Comparison of ENCODE assay signal across 1 cellular context in the genomic region with DNA sequence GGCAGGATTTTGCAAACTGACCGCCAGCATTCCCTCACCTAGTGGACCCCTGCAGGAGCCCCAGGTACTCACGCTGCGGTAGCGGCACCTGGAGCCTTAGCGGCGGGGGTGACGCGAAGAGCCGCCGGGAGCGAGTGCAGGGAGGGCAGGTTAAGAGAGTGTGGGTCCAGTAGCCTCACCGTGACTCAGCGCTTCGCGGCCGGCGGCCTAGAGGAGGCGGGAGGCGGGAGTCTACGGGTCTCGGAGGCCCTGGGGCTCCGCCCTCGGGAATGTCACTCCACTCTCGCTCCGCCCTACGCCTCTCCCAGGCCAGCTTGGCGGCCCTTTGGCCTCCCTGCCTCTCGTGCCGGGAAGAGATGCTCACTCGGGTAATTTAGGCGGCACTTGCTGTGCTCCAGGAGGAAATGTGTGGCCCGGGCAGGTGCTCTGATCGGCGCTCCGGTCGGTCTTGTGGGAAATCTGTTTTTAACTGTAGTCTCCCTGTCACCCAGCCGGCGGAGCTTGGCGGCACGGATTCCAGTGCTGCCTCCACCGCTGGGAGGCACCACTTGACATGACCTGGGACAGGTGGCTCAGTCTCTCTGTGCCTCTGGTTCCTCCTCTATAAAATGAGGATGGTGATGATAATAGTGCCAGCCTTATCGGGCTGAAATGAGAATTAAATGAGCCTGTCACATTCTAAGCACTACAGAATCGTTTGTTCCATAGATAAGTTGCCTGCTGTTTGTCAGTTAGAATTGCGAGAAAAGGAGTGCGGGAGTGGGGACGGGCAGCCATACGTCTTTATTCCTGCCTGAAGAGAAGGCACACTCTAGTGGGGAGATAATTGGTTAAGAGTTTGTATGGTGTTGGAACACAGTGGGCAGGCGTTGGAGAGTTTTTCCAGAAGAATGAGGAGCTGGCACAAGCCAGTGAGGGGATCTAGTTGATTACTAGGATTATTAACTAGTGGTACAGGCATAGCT.
A peak's percentile ranks its signal among the peaks of the same experiment; 100 is the strongest.
TF ChIP-seq lines count a peak whose summit lies in the region.

A gene (minus strand): TSS at position 216 of the 965 bp plus-strand sequence. CDS start 2,076 bp downstream, outside the sequence.

TF ChIP-seq in HepG2, 621 proteins besides CTCF, POLR2A, EP300 and RAD21 (continued from another document and continues in another):
- TF ChIP-seq, protein P1, sequence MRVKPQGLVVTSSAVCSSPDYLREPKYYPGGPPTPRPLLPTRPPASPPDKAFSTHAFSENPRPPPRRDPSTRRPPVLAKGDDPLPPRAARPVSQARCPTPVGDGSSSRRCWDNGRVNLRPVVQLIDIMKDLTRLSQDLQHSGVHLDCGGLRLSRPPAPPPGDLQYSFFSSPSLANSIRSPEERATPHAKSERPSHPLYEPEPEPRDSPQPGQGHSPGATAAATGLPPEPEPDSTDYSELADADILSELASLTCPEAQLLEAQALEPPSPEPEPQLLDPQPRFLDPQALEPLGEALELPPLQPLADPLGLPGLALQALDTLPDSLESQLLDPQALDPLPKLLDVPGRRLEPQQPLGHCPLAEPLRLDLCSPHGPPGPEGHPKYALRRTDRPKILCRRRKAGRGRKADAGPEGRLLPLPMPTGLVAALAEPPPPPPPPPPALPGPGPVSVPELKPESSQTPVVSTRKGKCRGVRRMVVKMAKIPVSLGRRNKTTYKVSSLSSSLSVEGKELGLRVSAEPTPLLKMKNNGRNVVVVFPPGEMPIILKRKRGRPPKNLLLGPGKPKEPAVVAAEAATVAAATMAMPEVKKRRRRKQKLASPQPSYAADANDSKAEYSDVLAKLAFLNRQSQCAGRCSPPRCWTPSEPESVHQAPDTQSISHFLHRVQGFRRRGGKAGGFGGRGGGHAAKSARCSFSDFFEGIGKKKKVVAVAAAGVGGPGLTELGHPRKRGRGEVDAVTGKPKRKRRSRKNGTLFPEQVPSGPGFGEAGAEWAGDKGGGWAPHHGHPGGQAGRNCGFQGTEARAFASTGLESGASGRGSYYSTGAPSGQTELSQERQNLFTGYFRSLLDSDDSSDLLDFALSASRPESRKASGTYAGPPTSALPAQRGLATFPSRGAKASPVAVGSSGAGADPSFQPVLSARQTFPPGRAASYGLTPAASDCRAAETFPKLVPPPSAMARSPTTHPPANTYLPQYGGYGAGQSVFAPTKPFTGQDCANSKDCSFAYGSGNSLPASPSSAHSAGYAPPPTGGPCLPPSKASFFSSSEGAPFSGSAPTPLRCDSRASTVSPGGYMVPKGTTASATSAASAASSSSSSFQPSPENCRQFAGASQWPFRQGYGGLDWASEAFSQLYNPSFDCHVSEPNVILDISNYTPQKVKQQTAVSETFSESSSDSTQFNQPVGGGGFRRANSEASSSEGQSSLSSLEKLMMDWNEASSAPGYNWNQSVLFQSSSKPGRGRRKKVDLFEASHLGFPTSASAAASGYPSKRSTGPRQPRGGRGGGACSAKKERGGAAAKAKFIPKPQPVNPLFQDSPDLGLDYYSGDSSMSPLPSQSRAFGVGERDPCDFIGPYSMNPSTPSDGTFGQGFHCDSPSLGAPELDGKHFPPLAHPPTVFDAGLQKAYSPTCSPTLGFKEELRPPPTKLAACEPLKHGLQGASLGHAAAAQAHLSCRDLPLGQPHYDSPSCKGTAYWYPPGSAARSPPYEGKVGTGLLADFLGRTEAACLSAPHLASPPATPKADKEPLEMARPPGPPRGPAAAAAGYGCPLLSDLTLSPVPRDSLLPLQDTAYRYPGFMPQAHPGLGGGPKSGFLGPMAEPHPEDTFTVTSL (CRISPR knock-in tag; IDR thresholded peaks at IDR 0.05; ENCODE audit: borderline replicate concordance), result no peak
- TF ChIP-seq ZNF746 (CRISPR knock-in tag; IDR thresholded peaks at IDR 0.05) (no peak), PLRG1 (conservative IDR thresholded peaks at IDR 0.05) (no peak), ZNF329 (CRISPR knock-in tag; IDR thresholded peaks at IDR 0.05; ENCODE audit: low read depth) (no peak), SRSF9 (IDR thresholded peaks at IDR 0.05; ENCODE audit: borderline replicate concordance, insufficient read depth, low read depth, low read length, poor library complexity, severe bottlenecking) (no peak), ZNF530 (CRISPR knock-in tag; IDR thresholded peaks at IDR 0.05; ENCODE audit: low read depth) (no peak), ZNF672 (CRISPR knock-in tag; IDR thresholded peaks at IDR 0.05) (no peak), HOXA5 (CRISPR knock-in tag; IDR thresholded peaks at IDR 0.05) (no peak), ZNF572 (CRISPR knock-in tag; IDR thresholded peaks at IDR 0.05) (no peak), ZNF660 (CRISPR knock-in tag; IDR thresholded peaks at IDR 0.05; ENCODE audit: borderline replicate concordance, low read depth) (no peak), ZNF232 (CRISPR knock-in tag; IDR thresholded peaks at IDR 0.05; ENCODE audit: borderline replicate concordance) (no peak), MLLT10 (CRISPR knock-in tag; IDR thresholded peaks at IDR 0.05) (no peak), CCDC6 (CRISPR knock-in tag; IDR thresholded peaks at IDR 0.05) (no peak), ZBTB7B (CRISPR knock-in tag; IDR thresholded peaks at IDR 0.05) (no peak), DNMT1 (CRISPR knock-in tag; IDR thresholded peaks at IDR 0.05) (no peak), PHF20 (CRISPR knock-in tag; IDR thresholded peaks at IDR 0.05) (no peak), SALL1 (CRISPR knock-in tag; IDR thresholded peaks at IDR 0.05) (peak; percentile 26; the same call in 1 of the 2 replicates), NONO (IDR thresholded peaks at IDR 0.05) (no peak), NONO (CRISPR knock-in tag; conservative IDR thresholded peaks at IDR 0.05) (no peak)
- TF ChIP-seq, protein P2, sequence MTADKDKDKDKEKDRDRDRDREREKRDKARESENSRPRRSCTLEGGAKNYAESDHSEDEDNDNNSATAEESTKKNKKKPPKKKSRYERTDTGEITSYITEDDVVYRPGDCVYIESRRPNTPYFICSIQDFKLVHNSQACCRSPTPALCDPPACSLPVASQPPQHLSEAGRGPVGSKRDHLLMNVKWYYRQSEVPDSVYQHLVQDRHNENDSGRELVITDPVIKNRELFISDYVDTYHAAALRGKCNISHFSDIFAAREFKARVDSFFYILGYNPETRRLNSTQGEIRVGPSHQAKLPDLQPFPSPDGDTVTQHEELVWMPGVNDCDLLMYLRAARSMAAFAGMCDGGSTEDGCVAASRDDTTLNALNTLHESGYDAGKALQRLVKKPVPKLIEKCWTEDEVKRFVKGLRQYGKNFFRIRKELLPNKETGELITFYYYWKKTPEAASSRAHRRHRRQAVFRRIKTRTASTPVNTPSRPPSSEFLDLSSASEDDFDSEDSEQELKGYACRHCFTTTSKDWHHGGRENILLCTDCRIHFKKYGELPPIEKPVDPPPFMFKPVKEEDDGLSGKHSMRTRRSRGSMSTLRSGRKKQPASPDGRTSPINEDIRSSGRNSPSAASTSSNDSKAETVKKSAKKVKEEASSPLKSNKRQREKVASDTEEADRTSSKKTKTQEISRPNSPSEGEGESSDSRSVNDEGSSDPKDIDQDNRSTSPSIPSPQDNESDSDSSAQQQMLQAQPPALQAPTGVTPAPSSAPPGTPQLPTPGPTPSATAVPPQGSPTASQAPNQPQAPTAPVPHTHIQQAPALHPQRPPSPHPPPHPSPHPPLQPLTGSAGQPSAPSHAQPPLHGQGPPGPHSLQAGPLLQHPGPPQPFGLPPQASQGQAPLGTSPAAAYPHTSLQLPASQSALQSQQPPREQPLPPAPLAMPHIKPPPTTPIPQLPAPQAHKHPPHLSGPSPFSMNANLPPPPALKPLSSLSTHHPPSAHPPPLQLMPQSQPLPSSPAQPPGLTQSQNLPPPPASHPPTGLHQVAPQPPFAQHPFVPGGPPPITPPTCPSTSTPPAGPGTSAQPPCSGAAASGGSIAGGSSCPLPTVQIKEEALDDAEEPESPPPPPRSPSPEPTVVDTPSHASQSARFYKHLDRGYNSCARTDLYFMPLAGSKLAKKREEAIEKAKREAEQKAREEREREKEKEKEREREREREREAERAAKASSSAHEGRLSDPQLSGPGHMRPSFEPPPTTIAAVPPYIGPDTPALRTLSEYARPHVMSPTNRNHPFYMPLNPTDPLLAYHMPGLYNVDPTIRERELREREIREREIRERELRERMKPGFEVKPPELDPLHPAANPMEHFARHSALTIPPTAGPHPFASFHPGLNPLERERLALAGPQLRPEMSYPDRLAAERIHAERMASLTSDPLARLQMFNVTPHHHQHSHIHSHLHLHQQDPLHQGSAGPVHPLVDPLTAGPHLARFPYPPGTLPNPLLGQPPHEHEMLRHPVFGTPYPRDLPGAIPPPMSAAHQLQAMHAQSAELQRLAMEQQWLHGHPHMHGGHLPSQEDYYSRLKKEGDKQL (CRISPR knock-in tag; IDR thresholded peaks at IDR 0.05; ENCODE audit: low read depth), result no peak
- TF ChIP-seq, protein P3, sequence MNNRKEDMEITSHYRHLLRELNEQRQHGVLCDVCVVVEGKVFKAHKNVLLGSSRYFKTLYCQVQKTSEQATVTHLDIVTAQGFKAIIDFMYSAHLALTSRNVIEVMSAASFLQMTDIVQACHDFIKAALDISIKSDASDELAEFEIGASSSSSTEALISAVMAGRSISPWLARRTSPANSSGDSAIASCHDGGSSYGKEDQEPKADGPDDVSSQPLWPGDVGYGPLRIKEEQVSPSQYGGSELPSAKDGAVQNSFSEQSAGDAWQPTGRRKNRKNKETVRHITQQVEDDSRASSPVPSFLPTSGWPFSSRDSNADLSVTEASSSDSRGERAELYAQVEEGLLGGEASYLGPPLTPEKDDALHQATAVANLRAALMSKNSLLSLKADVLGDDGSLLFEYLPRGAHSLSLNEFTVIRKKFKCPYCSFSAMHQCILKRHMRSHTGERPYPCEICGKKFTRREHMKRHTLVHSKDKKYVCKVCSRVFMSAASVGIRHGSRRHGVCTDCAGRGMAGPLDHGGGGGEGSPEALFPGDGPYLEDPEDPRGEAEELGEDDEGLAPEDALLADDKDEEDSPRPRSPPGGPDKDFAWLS (CRISPR knock-in tag; IDR thresholded peaks at IDR 0.05; ENCODE audit: borderline replicate concordance), result no peak
- TF ChIP-seq, protein P4, sequence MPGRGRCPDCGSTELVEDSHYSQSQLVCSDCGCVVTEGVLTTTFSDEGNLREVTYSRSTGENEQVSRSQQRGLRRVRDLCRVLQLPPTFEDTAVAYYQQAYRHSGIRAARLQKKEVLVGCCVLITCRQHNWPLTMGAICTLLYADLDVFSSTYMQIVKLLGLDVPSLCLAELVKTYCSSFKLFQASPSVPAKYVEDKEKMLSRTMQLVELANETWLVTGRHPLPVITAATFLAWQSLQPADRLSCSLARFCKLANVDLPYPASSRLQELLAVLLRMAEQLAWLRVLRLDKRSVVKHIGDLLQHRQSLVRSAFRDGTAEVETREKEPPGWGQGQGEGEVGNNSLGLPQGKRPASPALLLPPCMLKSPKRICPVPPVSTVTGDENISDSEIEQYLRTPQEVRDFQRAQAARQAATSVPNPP (CRISPR knock-in tag; IDR thresholded peaks at IDR 0.05), result no peak
- TF ChIP-seq, protein P5, sequence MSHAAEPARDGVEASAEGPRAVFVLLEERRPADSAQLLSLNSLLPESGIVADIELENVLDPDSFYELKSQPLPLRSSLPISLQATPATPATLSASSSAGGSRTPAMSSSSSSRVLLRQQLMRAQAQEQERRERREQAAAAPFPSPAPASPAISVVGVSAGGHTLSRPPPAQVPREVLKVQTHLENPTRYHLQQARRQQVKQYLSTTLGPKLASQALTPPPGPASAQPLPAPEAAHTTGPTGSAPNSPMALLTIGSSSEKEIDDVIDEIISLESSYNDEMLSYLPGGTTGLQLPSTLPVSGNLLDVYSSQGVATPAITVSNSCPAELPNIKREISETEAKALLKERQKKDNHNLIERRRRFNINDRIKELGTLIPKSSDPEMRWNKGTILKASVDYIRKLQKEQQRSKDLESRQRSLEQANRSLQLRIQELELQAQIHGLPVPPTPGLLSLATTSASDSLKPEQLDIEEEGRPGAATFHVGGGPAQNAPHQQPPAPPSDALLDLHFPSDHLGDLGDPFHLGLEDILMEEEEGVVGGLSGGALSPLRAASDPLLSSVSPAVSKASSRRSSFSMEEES (CRISPR knock-in tag; IDR thresholded peaks at IDR 0.05), result no peak
- TF ChIP-seq, protein P6, sequence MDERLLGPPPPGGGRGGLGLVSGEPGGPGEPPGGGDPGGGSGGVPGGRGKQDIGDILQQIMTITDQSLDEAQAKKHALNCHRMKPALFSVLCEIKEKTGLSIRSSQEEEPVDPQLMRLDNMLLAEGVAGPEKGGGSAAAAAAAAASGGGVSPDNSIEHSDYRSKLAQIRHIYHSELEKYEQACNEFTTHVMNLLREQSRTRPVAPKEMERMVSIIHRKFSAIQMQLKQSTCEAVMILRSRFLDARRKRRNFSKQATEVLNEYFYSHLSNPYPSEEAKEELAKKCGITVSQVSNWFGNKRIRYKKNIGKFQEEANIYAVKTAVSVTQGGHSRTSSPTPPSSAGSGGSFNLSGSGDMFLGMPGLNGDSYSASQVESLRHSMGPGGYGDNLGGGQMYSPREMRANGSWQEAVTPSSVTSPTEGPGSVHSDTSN (CRISPR knock-in tag; IDR thresholded peaks at IDR 0.05), result no peak
- TF ChIP-seq, protein P7, sequence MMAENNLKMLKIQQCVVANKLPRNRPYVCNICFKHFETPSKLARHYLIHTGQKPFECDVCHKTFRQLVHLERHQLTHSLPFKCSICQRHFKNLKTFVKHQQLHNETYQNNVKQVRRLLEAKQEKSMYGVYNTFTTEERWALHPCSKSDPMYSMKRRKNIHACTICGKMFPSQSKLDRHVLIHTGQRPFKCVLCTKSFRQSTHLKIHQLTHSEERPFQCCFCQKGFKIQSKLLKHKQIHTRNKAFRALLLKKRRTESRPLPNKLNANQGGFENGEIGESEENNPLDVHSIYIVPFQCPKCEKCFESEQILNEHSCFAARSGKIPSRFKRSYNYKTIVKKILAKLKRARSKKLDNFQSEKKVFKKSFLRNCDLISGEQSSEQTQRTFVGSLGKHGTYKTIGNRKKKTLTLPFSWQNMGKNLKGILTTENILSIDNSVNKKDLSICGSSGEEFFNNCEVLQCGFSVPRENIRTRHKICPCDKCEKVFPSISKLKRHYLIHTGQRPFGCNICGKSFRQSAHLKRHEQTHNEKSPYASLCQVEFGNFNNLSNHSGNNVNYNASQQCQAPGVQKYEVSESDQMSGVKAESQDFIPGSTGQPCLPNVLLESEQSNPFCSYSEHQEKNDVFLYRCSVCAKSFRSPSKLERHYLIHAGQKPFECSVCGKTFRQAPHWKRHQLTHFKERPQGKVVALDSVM (CRISPR knock-in tag; IDR thresholded peaks at IDR 0.05), result peak; percentile 95
- TF ChIP-seq, protein P8, sequence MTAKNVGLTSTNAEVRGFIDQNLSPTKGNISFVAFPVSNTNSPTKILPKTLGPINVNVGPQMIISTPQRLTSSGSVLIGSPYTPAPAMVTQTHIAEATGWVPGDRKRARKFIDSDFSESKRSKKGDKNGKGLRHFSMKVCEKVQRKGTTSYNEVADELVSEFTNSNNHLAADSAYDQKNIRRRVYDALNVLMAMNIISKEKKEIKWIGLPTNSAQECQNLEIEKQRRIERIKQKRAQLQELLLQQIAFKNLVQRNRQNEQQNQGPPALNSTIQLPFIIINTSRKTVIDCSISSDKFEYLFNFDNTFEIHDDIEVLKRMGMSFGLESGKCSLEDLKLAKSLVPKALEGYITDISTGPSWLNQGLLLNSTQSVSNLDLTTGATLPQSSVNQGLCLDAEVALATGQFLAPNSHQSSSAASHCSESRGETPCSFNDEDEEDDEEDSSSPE (CRISPR knock-in tag; IDR thresholded peaks at IDR 0.05), result peak; percentile 49; the same call in 1 of the 2 replicates
- TF ChIP-seq, protein P9, sequence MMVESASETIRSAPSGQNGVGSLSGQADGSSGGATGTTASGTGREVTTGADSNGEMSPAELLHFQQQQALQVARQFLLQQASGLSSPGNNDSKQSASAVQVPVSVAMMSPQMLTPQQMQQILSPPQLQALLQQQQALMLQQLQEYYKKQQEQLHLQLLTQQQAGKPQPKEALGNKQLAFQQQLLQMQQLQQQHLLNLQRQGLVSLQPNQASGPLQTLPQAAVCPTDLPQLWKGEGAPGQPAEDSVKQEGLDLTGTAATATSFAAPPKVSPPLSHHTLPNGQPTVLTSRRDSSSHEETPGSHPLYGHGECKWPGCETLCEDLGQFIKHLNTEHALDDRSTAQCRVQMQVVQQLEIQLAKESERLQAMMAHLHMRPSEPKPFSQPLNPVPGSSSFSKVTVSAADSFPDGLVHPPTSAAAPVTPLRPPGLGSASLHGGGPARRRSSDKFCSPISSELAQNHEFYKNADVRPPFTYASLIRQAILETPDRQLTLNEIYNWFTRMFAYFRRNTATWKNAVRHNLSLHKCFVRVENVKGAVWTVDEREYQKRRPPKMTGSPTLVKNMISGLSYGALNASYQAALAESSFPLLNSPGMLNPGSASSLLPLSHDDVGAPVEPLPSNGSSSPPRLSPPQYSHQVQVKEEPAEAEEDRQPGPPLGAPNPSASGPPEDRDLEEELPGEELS (CRISPR knock-in tag; IDR thresholded peaks at IDR 0.05), result peak; percentile 26; the same call in 1 of the 2 replicates
